ENCODE assay signal across 10 cellular contexts in the genomic region with DNA sequence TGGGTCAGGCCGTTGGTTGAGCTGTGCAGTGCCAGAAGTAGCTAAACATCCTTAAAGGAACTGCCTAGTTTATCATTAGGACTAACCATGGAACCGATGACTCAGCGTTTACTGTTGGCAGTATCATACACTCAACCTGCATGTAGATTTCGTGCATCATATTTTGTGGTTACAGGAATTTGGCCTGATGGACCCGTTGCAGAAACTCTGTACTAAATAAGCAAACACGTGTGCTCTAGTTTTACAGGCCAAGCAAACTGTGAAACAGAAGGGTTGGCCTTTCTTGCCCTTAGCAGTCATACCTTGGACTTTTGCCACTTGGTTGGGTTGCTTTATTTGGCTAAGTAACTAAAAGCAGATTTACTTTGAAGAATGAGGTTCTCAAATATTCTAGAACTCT. TPM values are rescaled to one million over a fixed set of nuclear protein-coding genes. Genes with fewer than 3 reads are reported as not detected.
DNase-seq lines count a peak whose midpoint lies in the region; ATAC-seq, FAIRE-seq and TF ChIP-seq lines count a peak whose summit lies in the region.
"Had no signal": no experiment of that assay in that cellular context is flagged by ENCODE, and none has a peak within 500 bp of the region (broad histone marks: within the 10 kb centered on the region; RNA-seq: fewer than 3 reads in every experiment).

No MANE protein-coding gene starts in this region.

- intact Hi-C loops in left colon (cut with DNase I, micrococcal nuclease) = no loop called here

- H3K27ac ChIP-seq in brain microvascular endothelial cell (no peak overlapping the region), upper lobe of left lung (peak overlapping the region in 2 of 4 donors; percentile 74 to 81)

- peak in 1 of 4 donors; percentile 40 for TF ChIP-seq EP300 in upper lobe of left lung (IDR thresholded peaks at IDR 0.05)

- TF ChIP-seq CTCF in brain microvascular endothelial cell (IDR thresholded peaks at IDR 0.05; ENCODE audit: low read depth, low read length, missing control alignments) (no peak), upper lobe of left lung (IDR thresholded peaks at IDR 0.05) (no peak)

- FAIRE-seq in GM12892 (lab: Jason Lieb, UNC) = no peak
- FAIRE-seq: A204.1 had no signal

- H3K36me3 Mint-ChIP-seq in activated T-helper 17 cell treated with anti-CD3 and anti-CD28 coated beads, Interleukin-2, amount 50 U/mL, for 72 hours (ENCODE audit: low read depth) = peaks cover 46% of the 10 kb centered on the region

- H3K27me3 ChIP-seq in brain microvascular endothelial cell (replicated peaks) = no peaks in the 10 kb centered on the region
- H3K27me3 ChIP-seq in upper lobe of left lung = no peaks in the 10 kb centered on the region

- peak; percentile 70 for ATAC-seq in left colon
- peak; percentile 91 for ATAC-seq in upper lobe of left lung (ENCODE audit: low FRiP score in 2 of 2)
- ATAC-seq in activated T-helper 17 cell treated with anti-CD3 and anti-CD28 coated beads, Interleukin-2, amount 50 U/mL, for 72 hours (replicated peaks) = no peak
- ATAC-seq: activated CD8-positive, alpha-beta T cell treated with anti-CD3 and anti-CD28 coated beads for 36 hours had no signal

- no peak for TF ChIP-seq POLR2A in upper lobe of left lung (IDR thresholded peaks at IDR 0.05)
- TF ChIP-seq POLR2A in GM12892 (IDR thresholded peaks at IDR 0.05; ENCODE audit: low read depth, low read length) = no peak

- 14 to 17% methylated on average over 2 to 6 of the region's 6 CpGs for WGBS in upper lobe of left lung, 2 donors

- H3K27me3 Mint-ChIP-seq in activated T-helper 17 cell treated with anti-CD3 and anti-CD28 coated beads, Interleukin-2, amount 50 U/mL, for 72 hours = no peaks in the 10 kb centered on the region
- H3K27me3 Mint-ChIP-seq: activated CD8-positive, alpha-beta T cell treated with anti-CD3 and anti-CD28 coated beads for 36 hours had no signal

- DNase-seq in DMS53 (lab: John Stamatoyannopoulos, UW) = peak; percentile 6
- no peak for DNase-seq in DMS53 treated with DMSO at 0.1 percent for 48 hours (lab: John Stamatoyannopoulos, UW; ENCODE audit: unreplicated experiment)
- DNase-seq in brain microvascular endothelial cell = peak; percentile 94
- DNase-seq in left colon = peak in 1 of 2 donors; percentile 62
- peak in 1 of 2 donors; percentile 74 for DNase-seq in upper lobe of left lung
- no peak for DNase-seq in GM19238 (ENCODE audit: insufficient read length, low spot score)
- DNase-seq in GM12892 (ENCODE audit: insufficient read length) = no peak
- DNase-seq: activated CD8-positive, alpha-beta T cell treated with anti-CD3 and anti-CD28 coated beads for 36 hours had no signal

- no peak overlapping the region for H3K4me3 Mint-ChIP-seq in activated T-helper 17 cell treated with anti-CD3 and anti-CD28 coated beads, Interleukin-2, amount 50 U/mL, for 72 hours
- H3K4me3 Mint-ChIP-seq: activated CD8-positive, alpha-beta T cell treated with anti-CD3 and anti-CD28 coated beads for 36 hours had no signal

- no peak overlapping the region for H3K4me3 ChIP-seq in brain microvascular endothelial cell (ENCODE audit: low read depth, low read length)
- no peak overlapping the region for H3K4me3 ChIP-seq in upper lobe of left lung

- H3K36me3 ChIP-seq in brain microvascular endothelial cell (replicated peaks) = no peaks in the 10 kb centered on the region
- peaks cover 6 to 28% (median 20%) of the 10 kb centered on the region in 4 donors for H3K36me3 ChIP-seq in upper lobe of left lung

- H3K9me3 ChIP-seq in upper lobe of left lung = no peaks in the 10 kb centered on the region

- H3K4me1 ChIP-seq in upper lobe of left lung = peaks cover 4 to 17% (median 12%) of the 10 kb centered on the region in 4 donors

- in situ Hi-C loops in brain microvascular endothelial cell (cut with HindIII; ENCODE audit: low pct_ligation_motif_present, low sequenced_read_pairs) = no loop called here

- H3K4me1 Mint-ChIP-seq in activated T-helper 17 cell treated with anti-CD3 and anti-CD28 coated beads, Interleukin-2, amount 50 U/mL, for 72 hours = peaks cover 7% of the 10 kb centered on the region

- no peaks in the 10 kb centered on the region for H3K9me3 Mint-ChIP-seq in activated T-helper 17 cell treated with anti-CD3 and anti-CD28 coated beads, Interleukin-2, amount 50 U/mL, for 72 hours
- H3K9me3 Mint-ChIP-seq: activated CD8-positive, alpha-beta T cell treated with anti-CD3 and anti-CD28 coated beads for 36 hours had no signal

- H3K27ac Mint-ChIP-seq in activated T-helper 17 cell treated with anti-CD3 and anti-CD28 coated beads, Interleukin-2, amount 50 U/mL, for 72 hours = no peak overlapping the region
- H3K27ac Mint-ChIP-seq: activated CD8-positive, alpha-beta T cell treated with anti-CD3 and anti-CD28 coated beads for 36 hours had no signal

RNA-seq across cellular contexts. Expression of a gene that starts 35.6 kb away (rescaled TPM):
- total RNA-seq in left colon (100 to 1,000 TPM in 1 of 2 donors, 10 to 100 TPM in 1; 98.7 to 107 TPM), upper lobe of left lung (100 to 1,000 TPM in 2 of 6 donors, 10 to 100 TPM in 4; 54.7 to 141 (median 80.3) TPM)
- total RNA-seq in activated T-helper 17 cell treated with anti-CD3 and anti-CD28 coated beads, Interleukin-2, amount 50 U/mL, for 72 hours = 10 to 100 TPM; 73.8 to 88.7 TPM
- 42.7 TPM for polyA plus RNA-seq in GM12892 (2012; ENCODE audit: missing spikeins)

Comparison
In these comparisons a context has a peak if more than half of its experiments do, and no peak if none do; other contexts are left out.
1. DNase-seq: peak in DMS53 (single experiment) and brain microvascular endothelial cell (single experiment); none in DMS53 treated with DMSO at 0.1 percent for 48 hours (single experiment), GM19238 (single experiment) and GM12892 (single experiment).